ENCODE assay signal across 24 cellular contexts in the genomic region with DNA sequence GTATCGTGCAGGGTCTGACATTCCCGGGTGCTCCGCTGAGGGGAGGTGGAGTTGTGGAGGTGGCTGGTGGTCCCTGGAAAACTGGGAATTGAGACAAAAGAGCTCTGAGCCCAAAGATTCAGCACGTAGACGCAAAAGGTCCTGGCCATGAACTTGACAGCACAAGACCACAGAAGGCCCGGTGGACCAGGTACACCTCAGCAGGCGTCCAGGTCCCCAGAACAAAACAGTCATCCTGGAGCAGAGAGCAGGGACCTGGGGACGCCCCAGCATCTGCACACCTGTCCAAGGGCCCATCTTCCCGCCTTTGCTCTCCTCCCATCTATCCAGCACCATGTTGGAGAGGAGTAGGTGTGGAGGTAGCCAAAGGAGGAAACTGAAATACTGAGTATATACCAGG. TPM values are rescaled to one million over a fixed set of nuclear protein-coding genes. Genes with fewer than 3 reads are reported as not detected.
A peak's percentile ranks its signal among the peaks of the same experiment; 100 is the strongest.
DNase-seq lines count a peak whose midpoint lies in the region; ATAC-seq, FAIRE-seq and TF ChIP-seq lines count a peak whose summit lies in the region.
"Had no signal": no experiment of that assay in that cellular context is flagged by ENCODE, and none has a peak within 500 bp of the region (broad histone marks: within the 10 kb centered on the region; RNA-seq: fewer than 3 reads in every experiment).

No MANE protein-coding gene starts in this region.

- FAIRE-seq in kidney (lab: Jason Lieb, UNC): no peak
- FAIRE-seq: H54 had no signal

- no peaks in the 10 kb centered on the region for H3K9me3 ChIP-seq in kidney (ENCODE audit: control insufficient read depth in 1 of 2, low read length in 2 of 2)
- H3K9me3 ChIP-seq in upper lobe of right lung: no peaks in the 10 kb centered on the region
- H3K9me3 ChIP-seq: adrenal gland, BE2C, gastrocnemius medialis, right atrium auricular region, upper lobe of left lung had no signal

- H3K9ac ChIP-seq in kidney (ENCODE audit: low read length in 2 of 2): no peak overlapping the region
- H3K9ac ChIP-seq: parathyroid adenoma had no signal

- no peaks in the 10 kb centered on the region for H3K36me3 Mint-ChIP-seq in activated naive CD8-positive, alpha-beta T cell treated with anti-CD3 and anti-CD28 coated beads, Interleukin-2, amount 10 ng/mL, durations not matched to agents 7 days and 5 days
- H3K36me3 Mint-ChIP-seq in activated naive CD8-positive, alpha-beta T cell treated with anti-CD3 and anti-CD28 coated beads, Interleukin-2, amount 50 U/mL, for 24 hours (ENCODE audit: low read depth): no peaks in the 10 kb centered on the region
- peaks cover 0 to 2% of the 10 kb centered on the region in 2 donors for H3K36me3 Mint-ChIP-seq in stimulated activated naive B cell treated with anti-CD40 and anti-IgM and Interleukin-4, amounts not matched to agents 10 μg/mL and 1 μg/mL and 100 μg/mL, for 72 hours

- H3K27ac ChIP-seq in RWPE1: peak overlapping the region; percentile 97
- no peak overlapping the region for H3K27ac ChIP-seq in kidney (ENCODE audit: low read depth in 2 of 2, low read length in 2 of 2)
- H3K27ac ChIP-seq in upper lobe of right lung: no peak overlapping the region
- H3K27ac ChIP-seq: gastrocnemius medialis, HL-60, parathyroid adenoma had no signal

- POLR2A ChIA-PET in activated naive CD8-positive, alpha-beta T cell treated with anti-CD3 and anti-CD28 coated beads, Interleukin-2, amount 10 ng/mL, durations not matched to agents 7 days and 5 days (lab: Charles Lee): interaction anchor here (1.9 kb wide), 1 partner anchor 17 kb away, joined by 7 read pairs; the partner anchor contains the start of gene APOL6
- POLR2A ChIA-PET in RWPE1 (lab: Yijun Ruan, JAX; ENCODE audit: low non-redundant PET): no interaction called here

- H3K4me1 ChIP-seq in kidney (ENCODE audit: control insufficient read depth in 1 of 2, insufficient read depth in 1 of 2, low read depth in 1 of 2, low read length in 2 of 2) (no peaks in the 10 kb centered on the region), upper lobe of right lung (peaks cover 11% of the 10 kb centered on the region)
- H3K4me1 ChIP-seq: parathyroid adenoma had no signal

- H3K4me3 Mint-ChIP-seq in activated naive CD8-positive, alpha-beta T cell treated with anti-CD3 and anti-CD28 coated beads, Interleukin-2, amount 10 ng/mL, durations not matched to agents 7 days and 5 days: no peak overlapping the region
- H3K4me3 Mint-ChIP-seq in activated naive CD8-positive, alpha-beta T cell treated with anti-CD3 and anti-CD28 coated beads, Interleukin-2, amount 50 U/mL, for 24 hours: no peak overlapping the region
- no peak overlapping the region for H3K4me3 Mint-ChIP-seq in stimulated activated naive B cell treated with anti-CD40 and anti-IgM and Interleukin-4, amounts not matched to agents 10 μg/mL and 1 μg/mL and 100 μg/mL, for 72 hours
- H3K4me3 Mint-ChIP-seq: activated B cell treated with CpG ODN at 0.5 μM for 24 hours; nephron progenitor cell; stimulated activated naive CD8-positive, alpha-beta T cell treated with anti-CD3 and anti-CD28 coated beads, Interleukin-15, amount 100 ng/mL, for 72 hours had no signal

- DNase-seq in activated naive CD8-positive, alpha-beta T cell treated with anti-CD3 and anti-CD28 coated beads, Interleukin-2, amount 10 ng/mL, durations not matched to agents 7 days and 5 days: peak; percentile 20
- DNase-seq in activated naive CD8-positive, alpha-beta T cell treated with anti-CD3 and anti-CD28 coated beads, Interleukin-2, amount 50 U/mL, for 24 hours: no peak
- no peak for DNase-seq in RWPE1 (ENCODE audit: low spot score)
- peak; percentile 39 for DNase-seq in kidney
- DNase-seq in upper lobe of right lung: peak; percentile 34
- DNase-seq in NCI-H2029 treated with DMSO at 0.1 percent for 48 hours (lab: John Stamatoyannopoulos, UW): no peak
- no peak for DNase-seq in stimulated activated naive B cell treated with anti-CD40 and anti-IgM and Interleukin-4, amounts not matched to agents 10 μg/mL and 1 μg/mL and 100 μg/mL, for 72 hours
- no peak for DNase-seq in GOT3 (lab: John Stamatoyannopoulos, UW)
- DNase-seq: activated B cell treated with CpG ODN at 0.5 μM for 24 hours, activated gamma-delta T cell, gastrocnemius medialis, hippocampal formation, NCI-H187 had no signal

- H3K9me3 Mint-ChIP-seq in activated naive CD8-positive, alpha-beta T cell treated with anti-CD3 and anti-CD28 coated beads, Interleukin-2, amount 10 ng/mL, durations not matched to agents 7 days and 5 days: peaks cover 3% of the 10 kb centered on the region
- no peaks in the 10 kb centered on the region for H3K9me3 Mint-ChIP-seq in activated naive CD8-positive, alpha-beta T cell treated with anti-CD3 and anti-CD28 coated beads, Interleukin-2, amount 50 U/mL, for 24 hours
- H3K9me3 Mint-ChIP-seq in stimulated activated naive B cell treated with anti-CD40 and anti-IgM and Interleukin-4, amounts not matched to agents 10 μg/mL and 1 μg/mL and 100 μg/mL, for 72 hours: peaks cover 0 to 2% of the 10 kb centered on the region in 2 donors

- CTCF ChIA-PET in RWPE1 (lab: Yijun Ruan, JAX): interaction anchor here (0.5 kb wide), 1 partner anchor 811 kb away, joined by 3 read pairs; no protein-coding TSS in a partner anchor

- H3K36me3 ChIP-seq in kidney (ENCODE audit: control insufficient read depth in 1 of 2, insufficient read depth in 2 of 2, low read length in 2 of 2) (no peaks in the 10 kb centered on the region), upper lobe of right lung (no peaks in the 10 kb centered on the region)
- H3K36me3 ChIP-seq: adrenal gland, BE2C, gastrocnemius medialis, right atrium auricular region, upper lobe of left lung had no signal

- no peak for ATAC-seq in activated naive CD8-positive, alpha-beta T cell treated with anti-CD3 and anti-CD28 coated beads, Interleukin-2, amount 10 ng/mL, durations not matched to agents 7 days and 5 days (ENCODE audit: low read depth)
- no peak for ATAC-seq in activated naive CD8-positive, alpha-beta T cell treated with anti-CD3 and anti-CD28 coated beads, Interleukin-2, amount 50 U/mL, for 24 hours
- ATAC-seq in upper lobe of right lung: no peak
- no peak for ATAC-seq in stimulated activated naive B cell treated with anti-CD40 and anti-IgM and Interleukin-4, amounts not matched to agents 10 μg/mL and 1 μg/mL and 100 μg/mL, for 72 hours (replicated peaks)
- ATAC-seq: gastrocnemius medialis had no signal

- H3K27me3 Mint-ChIP-seq in activated naive CD8-positive, alpha-beta T cell treated with anti-CD3 and anti-CD28 coated beads, Interleukin-2, amount 10 ng/mL, durations not matched to agents 7 days and 5 days: no peaks in the 10 kb centered on the region
- H3K27me3 Mint-ChIP-seq in activated naive CD8-positive, alpha-beta T cell treated with anti-CD3 and anti-CD28 coated beads, Interleukin-2, amount 50 U/mL, for 24 hours: peaks cover 7% of the 10 kb centered on the region
- H3K27me3 Mint-ChIP-seq in stimulated activated naive B cell treated with anti-CD40 and anti-IgM and Interleukin-4, amounts not matched to agents 10 μg/mL and 1 μg/mL and 100 μg/mL, for 72 hours: peaks cover 38 to 47% of the 10 kb centered on the region in 2 donors
- H3K27me3 Mint-ChIP-seq: stimulated activated naive CD8-positive, alpha-beta T cell treated with anti-CD3 and anti-CD28 coated beads, Interleukin-15, amount 100 ng/mL, for 72 hours had no signal

- H3K4me3 ChIP-seq in kidney (ENCODE audit: low read length in 2 of 2) (no peak overlapping the region), upper lobe of right lung (no peak overlapping the region)
- H3K4me3 ChIP-seq: adrenal gland, coronary artery, gastrocnemius medialis, right atrium auricular region, upper lobe of left lung had no signal

- no peak overlapping the region for H3K27ac Mint-ChIP-seq in activated naive CD8-positive, alpha-beta T cell treated with anti-CD3 and anti-CD28 coated beads, Interleukin-2, amount 10 ng/mL, durations not matched to agents 7 days and 5 days
- no peak overlapping the region for H3K27ac Mint-ChIP-seq in activated naive CD8-positive, alpha-beta T cell treated with anti-CD3 and anti-CD28 coated beads, Interleukin-2, amount 50 U/mL, for 24 hours
- H3K27ac Mint-ChIP-seq in stimulated activated naive B cell treated with anti-CD40 and anti-IgM and Interleukin-4, amounts not matched to agents 10 μg/mL and 1 μg/mL and 100 μg/mL, for 72 hours: no peak overlapping the region
- H3K27ac Mint-ChIP-seq: activated B cell treated with CpG ODN at 0.5 μM for 24 hours; nephron progenitor cell; stimulated activated naive CD8-positive, alpha-beta T cell treated with anti-CD3 and anti-CD28 coated beads, Interleukin-15, amount 100 ng/mL, for 72 hours had no signal

- TF ChIP-seq CTCF in RWPE1 (conservative IDR thresholded peaks at IDR 0.05; ENCODE audit: low read depth): no peak
- no peak for TF ChIP-seq CTCF in kidney (IDR thresholded peaks at IDR 0.05; ENCODE audit: borderline replicate concordance, extremely low read depth, insufficient read depth)
- no peak for TF ChIP-seq CTCF in upper lobe of right lung (IDR thresholded peaks at IDR 0.05)

- intact Hi-C loops in kidney (cut with DNase I) (no loop called here), upper lobe of right lung (cut with DNase I) (no loop called here)

- peaks cover 23% of the 10 kb centered on the region for H3K4me1 Mint-ChIP-seq in activated naive CD8-positive, alpha-beta T cell treated with anti-CD3 and anti-CD28 coated beads, Interleukin-2, amount 10 ng/mL, durations not matched to agents 7 days and 5 days
- H3K4me1 Mint-ChIP-seq in activated naive CD8-positive, alpha-beta T cell treated with anti-CD3 and anti-CD28 coated beads, Interleukin-2, amount 50 U/mL, for 24 hours: peaks cover 23% of the 10 kb centered on the region
- H3K4me1 Mint-ChIP-seq in stimulated activated naive B cell treated with anti-CD40 and anti-IgM and Interleukin-4, amounts not matched to agents 10 μg/mL and 1 μg/mL and 100 μg/mL, for 72 hours: peaks cover 19 to 27% of the 10 kb centered on the region in 2 donors

- no peaks in the 10 kb centered on the region for H3K27me3 ChIP-seq in upper lobe of right lung
- H3K27me3 ChIP-seq: adrenal gland, BE2C, gastrocnemius medialis, right atrium auricular region, upper lobe of left lung had no signal

RNA-seq across cellular contexts. Expression of gene MB, which starts 13.8 kb away (rescaled TPM):
- not detected for total RNA-seq in activated naive CD8-positive, alpha-beta T cell treated with anti-CD3 and anti-CD28 coated beads, Interleukin-2, amount 10 ng/mL, durations not matched to agents 7 days and 5 days
- total RNA-seq in kidney (not detected), upper lobe of right lung (2.2 TPM)
- polyA plus RNA-seq in kidney (ENCODE audit: insufficient read depth, low read depth, low replicate concordance): 0.84 TPM
- total RNA-seq: activated B cell treated with CpG ODN at 0.5 μM for 24 hours, LHCN-M2 had no signal

RNA-seq across cellular contexts. Expression of gene APOL6, which starts 17.4 kb away (rescaled TPM):
- total RNA-seq in activated naive CD8-positive, alpha-beta T cell treated with anti-CD3 and anti-CD28 coated beads, Interleukin-2, amount 10 ng/mL, durations not matched to agents 7 days and 5 days: 10 to 100 TPM; 66.9 to 68.0 TPM
- total RNA-seq in kidney: 30.2 TPM
- 5.5 TPM for polyA plus RNA-seq in kidney (ENCODE audit: insufficient read depth, low read depth, low replicate concordance)
- total RNA-seq in upper lobe of right lung: 45.6 TPM

Comparison
In these comparisons a context has a peak if more than half of its experiments do, and no peak if none do; other contexts are left out.
1. DNase-seq: peak in activated naive CD8-positive, alpha-beta T cell treated with anti-CD3 and anti-CD28 coated beads, Interleukin-2, amount 10 ng/mL, durations not matched to agents 7 days and 5 days (single experiment), kidney (single experiment) and upper lobe of right lung (single experiment); none in activated naive CD8-positive, alpha-beta T cell treated with anti-CD3 and anti-CD28 coated beads, Interleukin-2, amount 50 U/mL, for 24 hours (single experiment), RWPE1 (single experiment), NCI-H2029 treated with DMSO at 0.1 percent for 48 hours (single experiment), stimulated activated naive B cell treated with anti-CD40 and anti-IgM and Interleukin-4, amounts not matched to agents 10 μg/mL and 1 μg/mL and 100 μg/mL, for 72 hours (single experiment) and GOT3 (single experiment).